Comparison of ENCODE assay signal across 18 cellular contexts in the genomic region with DNA sequence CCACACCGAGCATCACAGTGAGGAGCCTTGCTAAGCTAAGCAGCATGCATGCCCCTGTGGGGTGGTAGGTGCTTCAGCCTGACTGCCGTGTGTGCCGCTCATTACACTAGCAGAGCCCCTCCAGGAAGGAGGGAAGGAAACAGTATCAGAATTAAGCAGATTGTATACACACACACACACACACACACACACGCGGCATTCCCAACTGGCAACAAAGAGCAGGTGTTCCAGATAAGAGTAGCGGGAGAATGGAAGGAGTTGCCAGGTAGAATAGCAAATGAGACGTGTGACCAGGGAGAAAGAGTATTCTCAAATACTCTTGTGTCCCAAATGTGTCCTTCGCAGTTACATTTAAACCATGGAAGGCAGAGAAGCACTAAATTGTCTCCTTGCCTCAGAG. TPM values are rescaled to one million over a fixed set of nuclear protein-coding genes. Genes with fewer than 3 reads are reported as not detected.
DNase-seq lines count a peak whose midpoint lies in the region; ATAC-seq lines count a peak whose summit lies in the region.
"Had no signal": no experiment of that assay in that cellular context is flagged by ENCODE, and none has a peak within 500 bp of the region (broad histone marks: within the 10 kb centered on the region; RNA-seq: fewer than 3 reads in every experiment).

No MANE protein-coding gene starts in this region.

- H3K36me3 Mint-ChIP-seq in T-cell = no peaks in the 10 kb centered on the region
- H3K36me3 Mint-ChIP-seq in naive thymus-derived CD8-positive, alpha-beta T cell = peaks cover 0 to 3% (median 0%) of the 10 kb centered on the region in 3 donors

- no peaks in the 10 kb centered on the region for H3K27me3 Mint-ChIP-seq in T-cell
- no peaks in the 10 kb centered on the region for H3K27me3 Mint-ChIP-seq in naive thymus-derived CD8-positive, alpha-beta T cell

- peak overlapping the region; percentile 78 to 99 for H3K27ac Mint-ChIP-seq in T-cell
- peak overlapping the region in 7 of 10 donors; percentile 6 to 91 (median 75) for H3K27ac Mint-ChIP-seq in naive thymus-derived CD8-positive, alpha-beta T cell

- no peak for ATAC-seq in T-cell (replicated peaks in 1 of 4)
- no peak for ATAC-seq in naive thymus-derived CD8-positive, alpha-beta T cell

- H3K36me3 ChIP-seq in KOPT-K1 (ENCODE audit: insufficient read depth, low read length) = no peaks in the 10 kb centered on the region
- H3K36me3 ChIP-seq: MG63, upper lobe of right lung had no signal

- peaks cover 76 to 78% (median 78%) of the 10 kb centered on the region in 3 donors for H3K4me1 Mint-ChIP-seq in T-cell
- H3K4me1 Mint-ChIP-seq in naive thymus-derived CD8-positive, alpha-beta T cell = peaks cover 40 to 78% (median 73%) of the 10 kb centered on the region in 4 donors

- peak overlapping the region; percentile 48 for H3K27ac ChIP-seq in KOPT-K1 (ENCODE audit: low read depth, low read length, poor library complexity, severe bottlenecking)
- H3K27ac ChIP-seq: RWPE1, upper lobe of right lung had no signal

- POLR2A ChIA-PET in T-cell (lab: Charles Lee) = interaction anchor here in 1 of 2 donors (1.1 kb wide), 1 partner anchor 26 kb away, joined by 4 read pairs; no protein-coding TSS in a partner anchor
- POLR2A ChIA-PET in naive thymus-derived CD8-positive, alpha-beta T cell (lab: Charles Lee) = interaction anchor here (0.7 to 3.3 kb wide), 7 partner anchors 10 to 144 kb away, joined by 3 to 12 read pairs (median 5); a partner anchor contains a TSS

- peak; percentile 14 to 19 for DNase-seq in NCI-H526 (lab: John Stamatoyannopoulos, UW)
- DNase-seq in NCI-H526 treated with DMSO at 0.1 percent for 48 hours (lab: John Stamatoyannopoulos, UW) = no peak
- no peak for DNase-seq in T-cell
- DNase-seq in naive thymus-derived CD8-positive, alpha-beta T cell = no peak
- no peak for DNase-seq in NCI-H1930 (lab: John Stamatoyannopoulos, UW)
- no peak for DNase-seq in activated gamma-delta T cell (lab: John Stamatoyannopoulos, UW)
- DNase-seq in stimulated activated CD8-positive, alpha-beta memory T cell treated with anti-CD3 and anti-CD28 coated beads, Interleukin-4, amount 100 ng/mL, for 48 hours = no peak
- DNase-seq: aorta; DMS79; erythroblast; glutamatergic neuron; mesenchymal stem cell; MG63; nucleus accumbens; stimulated activated naive CD4-positive, alpha-beta T cell; upper lobe of right lung had no signal

- H3K9me3 ChIP-seq in KOPT-K1 (ENCODE audit: insufficient read depth, low read length, poor library complexity, severe bottlenecking) = no peaks in the 10 kb centered on the region
- H3K9me3 ChIP-seq: MG63, upper lobe of right lung had no signal

- CTCF ChIA-PET in T-cell (lab: Charles Lee) = interaction anchor here (0.5 to 1.3 kb wide), 3 partner anchors 10 to 291 kb away, joined by 3 read pairs; no protein-coding TSS in a partner anchor

- H3K4me3 Mint-ChIP-seq in T-cell = peak overlapping the region in 2 of 3 donors; percentile 40 to 53
- peak overlapping the region in 8 of 10 donors; percentile 1 to 79 (median 46) for H3K4me3 Mint-ChIP-seq in naive thymus-derived CD8-positive, alpha-beta T cell

- no peaks in the 10 kb centered on the region for H3K9me3 Mint-ChIP-seq in T-cell
- peaks cover 0 to 5% (median 0%) of the 10 kb centered on the region in 9 donors for H3K9me3 Mint-ChIP-seq in naive thymus-derived CD8-positive, alpha-beta T cell

RNA-seq across cellular contexts. Expression of a gene that starts 47.6 kb away (rescaled TPM):
- 100 to 1,000 TPM; 123 to 151 (median 136) TPM for total RNA-seq in T-cell
- 10 to 100 TPM; 80.2 to 83.3 TPM for total RNA-seq in naive thymus-derived CD8-positive, alpha-beta T cell
- polyA plus RNA-seq in naive thymus-derived CD8-positive, alpha-beta T cell = 10 to 100 TPM; 36.5 to 60.6 (median 39.3) TPM

Comparison
In these comparisons a context has a peak if more than half of its experiments do, and no peak if none do; other contexts are left out.
1. DNase-seq: peak in NCI-H526 (2 of 2); none in NCI-H526 treated with DMSO at 0.1 percent for 48 hours (single experiment), T-cell (0 of 34), naive thymus-derived CD8-positive, alpha-beta T cell (0 of 10), NCI-H1930 (0 of 2), activated gamma-delta T cell (single experiment) and stimulated activated CD8-positive, alpha-beta memory T cell treated with anti-CD3 and anti-CD28 coated beads, Interleukin-4, amount 100 ng/mL, for 48 hours (single experiment).